27 cellular contexts compared by ENCODE assay signal in the genomic region with DNA sequence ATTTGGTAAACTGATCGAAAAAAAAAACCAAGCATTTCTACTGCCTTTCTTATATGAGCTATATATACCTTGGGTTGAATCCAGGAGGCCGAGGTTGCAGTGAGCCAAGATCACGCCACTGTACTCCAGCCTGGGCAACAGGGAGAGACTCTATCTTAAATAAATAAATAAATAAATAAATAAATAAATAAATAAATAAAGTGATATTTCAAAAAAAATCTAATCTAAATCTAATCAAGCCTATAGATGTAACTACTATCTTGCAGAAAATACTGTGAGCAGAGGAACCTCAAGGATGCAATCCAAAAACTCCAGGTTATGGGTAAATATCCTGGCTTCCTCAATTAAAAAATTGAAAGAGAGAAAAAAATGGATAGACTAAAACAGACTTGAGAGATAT.
"Had no signal": no experiment of that assay in that cellular context is flagged by ENCODE, and none has a peak within 500 bp of the region (broad histone marks: within the 10 kb centered on the region; RNA-seq: fewer than 3 reads in every experiment).

No MANE protein-coding gene starts in this region.

- H3K4me1 ChIP-seq: stomach, suprapubic skin, testis, thyroid gland, tibial artery, tibial nerve, transverse colon, upper lobe of left lung, upper lobe of right lung, uterus, vagina had no signal

- H3K9me3 ChIP-seq: suprapubic skin, testis, thyroid gland, transverse colon, upper lobe of right lung, uterus, vagina had no signal

- FAIRE-seq: urothelium cell line had no signal

- H3K4me3 ChIP-seq: stomach, suprapubic skin, testis, thoracic aorta, thyroid gland, tibial artery, tibial nerve, transverse colon, upper lobe of left lung, upper lobe of right lung, uterus, vagina had no signal

- H3K27ac ChIP-seq: stomach, suprapubic skin, testis, thoracic aorta, thyroid gland, tibial artery, tibial nerve, transverse colon, upper lobe of left lung, upper lobe of right lung, uterus, vagina had no signal

- ATAC-seq: stimulated activated effector memory CD8-positive, alpha-beta T cell treated with anti-CD3 and anti-CD28 coated beads, Interleukin-12 subunit alpha, Interleukin-12 subunit beta, amount 100 ng/mL, for 72 hours; stimulated activated memory B cell treated with anti-CD40 and anti-IgM and Interleukin-4, amounts not matched to agents 10 μg/mL and 1 μg/mL and 100 μg/mL, for 72 hours; stimulated activated naive B cell treated with anti-CD40 and anti-IgM and Interleukin-4, amounts not matched to agents 10 μg/mL and 1 μg/mL and 100 μg/mL, for 72 hours; stimulated activated naive CD8-positive, alpha-beta T cell treated with anti-CD3 and anti-CD28 coated beads, Interleukin-15, amount 100 ng/mL, for 72 hours; stimulated activated naive CD8-positive, alpha-beta T cell treated with anti-CD3 and anti-CD28 coated beads, Interleukin-15, Interleukin-2, amounts not matched to agents 100 U/mL and 50 U/mL, for 24 hours; upper lobe of right lung had no signal

- H3K36me3 ChIP-seq: stomach, suprapubic skin, thoracic aorta, thyroid gland, tibial artery, tibial nerve, transverse colon, upper lobe of left lung, upper lobe of right lung, uterus, vagina had no signal

- DNase-seq: stimulated activated CD4-positive, alpha-beta T cell treated with anti-CD3 and anti-CD28 coated beads, Interleukin-2, amount 100 ng/mL, for 48 hours; stimulated activated CD4-positive, alpha-beta T cell treated with anti-CD3 and anti-CD28 coated beads, Interleukin-4, amount 100 ng/mL, for 1 hour; stimulated activated CD4-positive, alpha-beta T cell treated with anti-CD3 and anti-CD28 coated beads, Interleukin-4, amount 100 ng/mL, for 24 hours; stimulated activated CD4-positive, alpha-beta T cell treated with anti-CD3 and anti-CD28 coated beads, Interleukin-4, amount 100 ng/mL, for 4 hours; stimulated activated CD8-positive, alpha-beta memory T cell treated with anti-CD3 and anti-CD28 coated beads, Interleukin-4, amount 100 ng/mL, for 48 hours; stimulated activated naive B cell treated with anti-CD40 and anti-IgM and Interleukin-4, amounts not matched to agents 10 μg/mL and 1 μg/mL and 100 μg/mL, for 72 hours; stimulated activated naive CD4-positive, alpha-beta T cell; stimulated activated naive CD4-positive, alpha-beta T cell treated with Interleukin-2 at 50 U/mL for 16 hours; stimulated activated naive CD8-positive, alpha-beta T cell treated with anti-CD3 and anti-CD28 coated beads, Interleukin-15, amount 100 ng/mL, for 72 hours; stimulated activated naive CD8-positive, alpha-beta T cell treated with anti-CD3 and anti-CD28 coated beads, Interleukin-15, Interleukin-2, amounts not matched to agents 100 U/mL and 50 U/mL, for 24 hours; stomach; substantia nigra; testis; thyroid gland; tibial artery; transverse colon; trophoblast cell; upper lobe of left lung; upper lobe of right lung; uterus had no signal
